ENCODE assay signal across 7 cellular contexts in the genomic region with DNA sequence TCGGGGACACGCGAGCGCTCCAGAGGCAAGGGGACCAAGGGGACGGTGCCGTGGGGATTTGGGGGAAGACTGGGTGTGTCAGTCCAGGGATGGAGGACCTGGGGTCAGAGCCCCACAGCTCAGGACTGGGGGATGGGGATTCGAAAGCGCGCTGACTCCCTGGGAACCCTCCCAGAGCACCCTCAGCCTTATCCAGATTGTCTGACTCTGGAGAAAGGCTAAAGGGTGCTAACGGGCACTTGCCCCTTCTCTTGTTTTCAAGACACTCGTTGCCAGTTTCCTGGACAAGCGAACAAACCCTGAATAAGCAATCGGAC. TPM values are rescaled to one million over a fixed set of nuclear protein-coding genes. Genes with fewer than 3 reads are reported as not detected.
DNase-seq lines count a peak whose midpoint lies in the region; ATAC-seq and TF ChIP-seq lines count a peak whose summit lies in the region.

No MANE protein-coding gene starts in this region.

- no peak for TF ChIP-seq CTCF in left ventricle myocardium inferior (IDR thresholded peaks at IDR 0.05; ENCODE audit: borderline replicate concordance)
- TF ChIP-seq CTCF in smooth muscle cell (IDR thresholded peaks at IDR 0.05; ENCODE audit: borderline replicate concordance, insufficient read depth, poor library complexity, severe bottlenecking) = no peak

- H3F3A ChIP-seq in smooth muscle cell (ENCODE audit: low read depth) = no peaks in the 10 kb centered on the region

- WGBS in smooth muscle cell (ENCODE audit: low lambda C conversion rate) = 48% methylated on average over 10 of the region's 13 CpGs

- no peaks in the 10 kb centered on the region for H3K36me3 ChIP-seq in left ventricle myocardium inferior
- no peaks in the 10 kb centered on the region for H3K36me3 ChIP-seq in smooth muscle cell (ENCODE audit: low read depth)

- DNase-seq in T-helper 17 cell = no peak
- no peak for DNase-seq in left ventricle myocardium inferior
- DNase-seq in smooth muscle cell (lab: John Stamatoyannopoulos, UW; ENCODE audit: unreplicated experiment) = no peak
- no peak for DNase-seq in NCI-H1105 treated with DMSO at 0.1 percent for 48 hours (lab: John Stamatoyannopoulos, UW)

- peak overlapping the region; percentile 69 for H2AFZ ChIP-seq in smooth muscle cell (ENCODE audit: low read depth)

- H3K9me3 ChIP-seq in T-helper 17 cell (ENCODE audit: control insufficient read depth, low read length, poor library complexity, severe bottlenecking) (no peaks in the 10 kb centered on the region), left ventricle myocardium inferior (replicated peaks) (no peaks in the 10 kb centered on the region), smooth muscle cell (replicated peaks; ENCODE audit: low read depth) (no peaks in the 10 kb centered on the region)

- intact Hi-C loops in left ventricle myocardium inferior (cut with micrococcal nuclease) = no loop called here

- peak overlapping the region; percentile 99 for H3K4me3 Mint-ChIP-seq in T-helper 17 cell

- peak overlapping the region; percentile 87 for H3K4me2 ChIP-seq in smooth muscle cell

- H3K27ac Mint-ChIP-seq in T-helper 17 cell = peak overlapping the region; percentile 95

- H3K9ac ChIP-seq in smooth muscle cell (ENCODE audit: low read depth) = no peak overlapping the region

- H3K27ac ChIP-seq in left ventricle myocardium inferior (replicated peaks) (peak overlapping the region; percentile 77), smooth muscle cell (ENCODE audit: low read depth) (no peak overlapping the region)

- no peaks in the 10 kb centered on the region for H3K27me3 Mint-ChIP-seq in T-helper 17 cell

- H3K36me3 Mint-ChIP-seq in T-helper 17 cell (ENCODE audit: low read depth) = peaks cover 6% of the 10 kb centered on the region

- H3K27me3 ChIP-seq in left ventricle myocardium inferior (ENCODE audit: low read depth) (peaks cover 30% of the 10 kb centered on the region), smooth muscle cell (ENCODE audit: low read depth) (peaks cover 15% of the 10 kb centered on the region)

- H3K4me3 ChIP-seq in left ventricle myocardium inferior (peak overlapping the region; percentile 73), smooth muscle cell (peak overlapping the region; percentile 56)

- peaks cover 21% of the 10 kb centered on the region for H3K4me1 Mint-ChIP-seq in T-helper 17 cell

- H3K79me2 ChIP-seq in smooth muscle cell (ENCODE audit: low read depth) = no peaks in the 10 kb centered on the region

- peak; percentile 14 for ATAC-seq in GM18907 (IDR thresholded peaks at IDR 0.05; ENCODE audit: unreplicated experiment)
- ATAC-seq in HG02642 (IDR thresholded peaks at IDR 0.05; ENCODE audit: poor library complexity, unreplicated experiment) = peak; percentile 15
- peak; percentile 9 for ATAC-seq in T-helper 17 cell
- no peak for ATAC-seq in HG03095 (IDR thresholded peaks at IDR 0.05; ENCODE audit: unreplicated experiment)

- H3K4me1 ChIP-seq in left ventricle myocardium inferior (peaks cover 9% of the 10 kb centered on the region), smooth muscle cell (ENCODE audit: low read depth) (no peaks in the 10 kb centered on the region)

- H4K20me1 ChIP-seq in smooth muscle cell (ENCODE audit: low read depth) = no peaks in the 10 kb centered on the region

RNA-seq across cellular contexts. Expression of a gene that starts 1.1 kb away (rescaled TPM):
- total RNA-seq in T-helper 17 cell = 10 to 100 TPM; 86.3 to 92.6 TPM
- 3.8 TPM for total RNA-seq in left ventricle myocardium inferior
- 2.6 and 3.5 TPM in 2 replicates for total RNA-seq in smooth muscle cell
- polyA plus RNA-seq in smooth muscle cell = 1.3 and 2.3 TPM in 2 replicates

Comparison
In these comparisons a context has a peak if more than half of its experiments do, and no peak if none do; other contexts are left out.
1. RNA of a gene that starts 1.1 kb away (total RNA-seq): 86.3 to 92.6 TPM in T-helper 17 cell; 3.8 TPM in left ventricle myocardium inferior (single experiment) and 2.6 to 3.5 TPM in smooth muscle cell; every median in the first group is over 10 times any median in the second.